In the genomic region with DNA sequence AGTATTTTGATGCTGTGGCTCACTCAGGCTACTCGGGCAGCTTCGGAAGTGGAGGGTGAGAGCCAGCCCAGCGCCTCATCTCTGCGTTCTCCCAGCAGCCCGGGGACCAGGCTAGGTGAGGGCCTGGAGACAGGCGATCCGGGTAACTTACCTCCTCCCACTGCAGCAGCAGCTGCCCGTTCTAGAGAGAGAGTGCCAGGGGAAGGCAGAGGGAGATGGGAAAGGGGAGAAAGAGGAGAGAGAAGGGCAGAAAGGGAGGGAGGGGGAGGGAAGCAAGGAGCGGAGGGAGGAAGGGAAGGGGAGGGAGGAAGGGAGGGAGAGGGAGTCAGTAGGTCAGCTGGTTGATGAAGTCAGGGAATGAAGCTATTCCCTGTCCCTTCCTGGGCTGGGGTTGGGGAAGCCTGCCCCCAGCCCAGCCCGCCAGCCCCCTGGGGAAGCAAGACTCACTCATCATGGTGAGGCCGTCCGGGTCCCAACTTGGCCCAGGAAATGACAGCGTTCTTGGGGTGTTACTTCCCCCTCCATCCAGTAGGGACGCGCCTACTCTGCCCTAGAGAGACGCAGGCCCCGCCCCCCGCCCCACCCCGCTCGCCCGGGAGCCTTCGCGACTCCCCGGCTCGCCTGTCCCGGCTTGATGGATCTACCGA, we compare ENCODE assay signal across 1 cellular context.
TF ChIP-seq lines count a peak whose summit lies in the region.

Gene IFI27L2 (minus strand): TSS at position 494 of the 647 bp plus-strand sequence. CDS start 40 bp downstream, at position 454.

TF ChIP-seq in GM12878, 131 proteins besides CTCF, POLR2A, EP300 and RAD21 (continued from another document):
- TF ChIP-seq, protein P1, sequence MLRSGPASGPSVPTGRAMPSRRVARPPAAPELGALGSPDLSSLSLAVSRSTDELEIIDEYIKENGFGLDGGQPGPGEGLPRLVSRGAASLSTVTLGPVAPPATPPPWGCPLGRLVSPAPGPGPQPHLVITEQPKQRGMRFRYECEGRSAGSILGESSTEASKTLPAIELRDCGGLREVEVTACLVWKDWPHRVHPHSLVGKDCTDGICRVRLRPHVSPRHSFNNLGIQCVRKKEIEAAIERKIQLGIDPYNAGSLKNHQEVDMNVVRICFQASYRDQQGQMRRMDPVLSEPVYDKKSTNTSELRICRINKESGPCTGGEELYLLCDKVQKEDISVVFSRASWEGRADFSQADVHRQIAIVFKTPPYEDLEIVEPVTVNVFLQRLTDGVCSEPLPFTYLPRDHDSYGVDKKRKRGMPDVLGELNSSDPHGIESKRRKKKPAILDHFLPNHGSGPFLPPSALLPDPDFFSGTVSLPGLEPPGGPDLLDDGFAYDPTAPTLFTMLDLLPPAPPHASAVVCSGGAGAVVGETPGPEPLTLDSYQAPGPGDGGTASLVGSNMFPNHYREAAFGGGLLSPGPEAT (IDR thresholded peaks at IDR 0.05; ENCODE audit: low read depth) = no peak
- TF ChIP-seq, protein P2, sequence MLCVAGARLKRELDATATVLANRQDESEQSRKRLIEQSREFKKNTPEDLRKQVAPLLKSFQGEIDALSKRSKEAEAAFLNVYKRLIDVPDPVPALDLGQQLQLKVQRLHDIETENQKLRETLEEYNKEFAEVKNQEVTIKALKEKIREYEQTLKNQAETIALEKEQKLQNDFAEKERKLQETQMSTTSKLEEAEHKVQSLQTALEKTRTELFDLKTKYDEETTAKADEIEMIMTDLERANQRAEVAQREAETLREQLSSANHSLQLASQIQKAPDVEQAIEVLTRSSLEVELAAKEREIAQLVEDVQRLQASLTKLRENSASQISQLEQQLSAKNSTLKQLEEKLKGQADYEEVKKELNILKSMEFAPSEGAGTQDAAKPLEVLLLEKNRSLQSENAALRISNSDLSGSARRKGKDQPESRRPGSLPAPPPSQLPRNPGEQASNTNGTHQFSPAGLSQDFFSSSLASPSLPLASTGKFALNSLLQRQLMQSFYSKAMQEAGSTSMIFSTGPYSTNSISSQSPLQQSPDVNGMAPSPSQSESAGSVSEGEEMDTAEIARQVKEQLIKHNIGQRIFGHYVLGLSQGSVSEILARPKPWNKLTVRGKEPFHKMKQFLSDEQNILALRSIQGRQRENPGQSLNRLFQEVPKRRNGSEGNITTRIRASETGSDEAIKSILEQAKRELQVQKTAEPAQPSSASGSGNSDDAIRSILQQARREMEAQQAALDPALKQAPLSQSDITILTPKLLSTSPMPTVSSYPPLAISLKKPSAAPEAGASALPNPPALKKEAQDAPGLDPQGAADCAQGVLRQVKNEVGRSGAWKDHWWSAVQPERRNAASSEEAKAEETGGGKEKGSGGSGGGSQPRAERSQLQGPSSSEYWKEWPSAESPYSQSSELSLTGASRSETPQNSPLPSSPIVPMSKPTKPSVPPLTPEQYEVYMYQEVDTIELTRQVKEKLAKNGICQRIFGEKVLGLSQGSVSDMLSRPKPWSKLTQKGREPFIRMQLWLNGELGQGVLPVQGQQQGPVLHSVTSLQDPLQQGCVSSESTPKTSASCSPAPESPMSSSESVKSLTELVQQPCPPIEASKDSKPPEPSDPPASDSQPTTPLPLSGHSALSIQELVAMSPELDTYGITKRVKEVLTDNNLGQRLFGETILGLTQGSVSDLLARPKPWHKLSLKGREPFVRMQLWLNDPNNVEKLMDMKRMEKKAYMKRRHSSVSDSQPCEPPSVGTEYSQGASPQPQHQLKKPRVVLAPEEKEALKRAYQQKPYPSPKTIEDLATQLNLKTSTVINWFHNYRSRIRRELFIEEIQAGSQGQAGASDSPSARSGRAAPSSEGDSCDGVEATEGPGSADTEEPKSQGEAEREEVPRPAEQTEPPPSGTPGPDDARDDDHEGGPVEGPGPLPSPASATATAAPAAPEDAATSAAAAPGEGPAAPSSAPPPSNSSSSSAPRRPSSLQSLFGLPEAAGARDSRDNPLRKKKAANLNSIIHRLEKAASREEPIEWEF (IDR thresholded peaks at IDR 0.05; ENCODE audit: insufficient replicate concordance, low read depth, low read length) = no peak
- TF ChIP-seq PAX8 (IDR thresholded peaks at IDR 0.05) (no peak), CREB1 (IDR thresholded peaks at IDR 0.05; ENCODE audit: low read depth) (no peak), CHD2 (IDR thresholded peaks at IDR 0.05; ENCODE audit: borderline replicate concordance, low read depth, low read length) (no peak)
